In genomic region chr14:69999246-69999645, GRCh38 we compare ENCODE assay signal across 11 cellular contexts.
A peak's percentile ranks its signal among the peaks of the same experiment; 100 is the strongest.
DNase-seq lines count a peak whose midpoint lies in the region; ATAC-seq and TF ChIP-seq lines count a peak whose summit lies in the region.
"Had no signal": no experiment of that assay in that cellular context is flagged by ENCODE, and none has a peak within 500 bp of the region (broad histone marks: within the 10 kb centered on the region; RNA-seq: fewer than 3 reads in every experiment).

No MANE protein-coding gene starts in this region.

- H2AFZ ChIP-seq in SK-N-SH (ENCODE audit: low read depth): no peak overlapping the region

- DNase-seq in SIG-M5 treated with dmso at 0.1 percent for 504 hours (lab: John Stamatoyannopoulos, UW; ENCODE audit: unreplicated experiment): peak; percentile 56
- DNase-seq in SIG-M5 (lab: John Stamatoyannopoulos, UW): no peak
- DNase-seq in SHP77 (lab: John Stamatoyannopoulos, UW): peak; percentile 97 to 98
- peak; percentile 18 for DNase-seq in fibroblast of villous mesenchyme (ENCODE audit: low read depth)
- DNase-seq in SK-N-SH: no peak
- DNase-seq: 8988T; activated naive CD4-positive, alpha-beta T cell treated with anti-CD3 and anti-CD28 coated beads, Interleukin-2, amount 50 U/mL, for 16 hours; NK-92 treated with Interleukin-12 subunit alpha and Interleukin-12 subunit beta, amount 100 ng/mL, for 24 hours had no signal

- H3K79me2 ChIP-seq in SK-N-SH (ENCODE audit: insufficient read depth): no peaks in the 10 kb centered on the region

- 51% methylated on average over 10 of the region's 10 CpGs for whole genome bisulfite sequencing in SK-N-SH (ENCODE audit: low lambda C conversion rate)

- H3K9me3 ChIP-seq in SK-N-SH: no peaks in the 10 kb centered on the region

- no peak for TF ChIP-seq RAD21 in SK-N-SH (IDR thresholded peaks at IDR 0.05; ENCODE audit: low read length)

- CTCF ChIA-PET in SK-N-SH (lab: Yijun Ruan, JAX): interaction anchor here (0.7 to 1.1 kb wide), 3 partner anchors 29 to 413 kb away, joined by 3 read pairs; no protein-coding TSS in a partner anchor

- no peaks in the 10 kb centered on the region for H3F3A ChIP-seq in SK-N-SH (replicated peaks; ENCODE audit: insufficient read depth)

- POLR2A ChIA-PET in SK-N-SH (lab: Yijun Ruan, JAX): no interaction called here

- no peaks in the 10 kb centered on the region for H3K9me2 ChIP-seq in SK-N-SH

- TF ChIP-seq CTCF in fibroblast of villous mesenchyme (IDR thresholded peaks at IDR 0.05; ENCODE audit: insufficient read depth, low read depth, low read length): no peak
- TF ChIP-seq CTCF in SK-N-SH (IDR thresholded peaks at IDR 0.05): no peak

- ATAC-seq in GM21717 (IDR thresholded peaks at IDR 0.05; ENCODE audit: unreplicated experiment): no peak
- no peak for ATAC-seq in GM18907 (IDR thresholded peaks at IDR 0.05; ENCODE audit: unreplicated experiment)
- no peak for ATAC-seq in GM18498 (IDR thresholded peaks at IDR 0.05; ENCODE audit: unreplicated experiment)

- H3K4me1 ChIP-seq in SK-N-SH (ENCODE audit: control insufficient read depth in 1 of 2, insufficient read depth in 2 of 2, low read depth in 1 of 2, low read length in 1 of 2): no peaks in the 10 kb centered on the region; a peak in 1 of 4 replicates

- H3K4me3 ChIP-seq in fibroblast of villous mesenchyme (ENCODE audit: low read depth, low read length) (no peak overlapping the region), SK-N-SH (ENCODE audit: low read depth in 2 of 2, low read length in 1 of 2) (no peak overlapping the region)

- no peak overlapping the region for H3K4me2 ChIP-seq in SK-N-SH

- no peak overlapping the region for H3K9ac ChIP-seq in SK-N-SH

- no peaks in the 10 kb centered on the region for H3K36me3 ChIP-seq in SK-N-SH (replicated peaks in 1 of 2; ENCODE audit: control insufficient read depth in 1 of 2, insufficient read depth in 2 of 2, low read length in 1 of 2)

- TF ChIP-seq EP300 in SK-N-SH (IDR thresholded peaks at IDR 0.05; ENCODE audit: borderline replicate concordance in 1 of 2, low read depth in 1 of 2, low read length in 1 of 2): no peak

- no peak overlapping the region for H3K27ac ChIP-seq in SK-N-SH (ENCODE audit: low read depth in 2 of 2, low read length in 1 of 2)

- H4K20me1 ChIP-seq in SK-N-SH (ENCODE audit: insufficient read depth): no peaks in the 10 kb centered on the region

- H3K27me3 ChIP-seq in SK-N-SH (ENCODE audit: insufficient read depth): no peaks in the 10 kb centered on the region

TF ChIP-seq in SK-N-SH, 30 proteins besides CTCF, POLR2A, EP300 and RAD21:
- TF ChIP-seq SIN3A (IDR thresholded peaks at IDR 0.05; ENCODE audit: borderline replicate concordance, low read depth, low read length) (no peak), NRF1 (IDR thresholded peaks at IDR 0.05; ENCODE audit: low read depth, low read length) (no peak), RXRA (IDR thresholded peaks at IDR 0.05; ENCODE audit: borderline replicate concordance, low read depth) (no peak), YY1 (IDR thresholded peaks at IDR 0.05; ENCODE audit: low read depth) (no peak), TCF12 (IDR thresholded peaks at IDR 0.05) (no peak), SMC3 (IDR thresholded peaks at IDR 0.05; ENCODE audit: low read depth, low read length) (no peak), ELF1 (IDR thresholded peaks at IDR 0.05) (no peak), MAX (IDR thresholded peaks at IDR 0.05; ENCODE audit: low read depth) (no peak), EZH2phosphoT487 (IDR thresholded peaks at IDR 0.05; ENCODE audit: borderline replicate concordance, low read depth) (no peak), TEAD4 (IDR thresholded peaks at IDR 0.05; ENCODE audit: borderline replicate concordance, insufficient read depth) (no peak)

Comparison
In these comparisons a context has a peak if more than half of its experiments do, and no peak if none do; other contexts are left out.
1. DNase-seq: peak in SIG-M5 treated with dmso at 0.1 percent for 504 hours (single experiment), SHP77 (2 of 2) and fibroblast of villous mesenchyme (single experiment); none in SIG-M5 (single experiment) and SK-N-SH (single experiment).